In genomic region chr9:71676460-71676859, GRCh38 we compare ENCODE assay signal across 18 cellular contexts.
DNase-seq lines count a peak whose midpoint lies in the region; ATAC-seq, FAIRE-seq and TF ChIP-seq lines count a peak whose summit lies in the region.
"Had no signal": no experiment of that assay in that cellular context is flagged by ENCODE, and none has a peak within 500 bp of the region (broad histone marks: within the 10 kb centered on the region; RNA-seq: fewer than 3 reads in every experiment).

No MANE protein-coding gene starts in this region.

- H3K27me3 Mint-ChIP-seq in stimulated activated naive B cell treated with anti-CD40 and anti-IgM and Interleukin-4, amounts not matched to agents 10 μg/mL and 1 μg/mL and 100 μg/mL, for 72 hours: no peaks in the 10 kb centered on the region
- H3K27me3 Mint-ChIP-seq: brain; CD8-positive, alpha-beta memory T cell had no signal

- TF ChIP-seq CTCF in colonic mucosa (IDR thresholded peaks at IDR 0.05): no peak

- no peak overlapping the region for H3K27ac Mint-ChIP-seq in stimulated activated naive B cell treated with anti-CD40 and anti-IgM and Interleukin-4, amounts not matched to agents 10 μg/mL and 1 μg/mL and 100 μg/mL, for 72 hours
- H3K27ac Mint-ChIP-seq: activated T-helper 2 cell treated with anti-CD3 and anti-CD28 coated beads, Interferon-gamma antibody, Interleukin-2, Interleukin-4, amounts not matched to agents 10 μg/mL and 5 μg/mL and 100 μg/mL, durations not matched to agents 14 hours and 24 hours and 36 hours; CD8-positive, alpha-beta memory T cell; nephron progenitor cell had no signal

- no peaks in the 10 kb centered on the region for H3K36me3 ChIP-seq in colonic mucosa
- H3K36me3 ChIP-seq: tibial artery had no signal

- H3K4me3 Mint-ChIP-seq in stimulated activated naive B cell treated with anti-CD40 and anti-IgM and Interleukin-4, amounts not matched to agents 10 μg/mL and 1 μg/mL and 100 μg/mL, for 72 hours: no peak overlapping the region
- H3K4me3 Mint-ChIP-seq: brain; CD8-positive, alpha-beta memory T cell; nephron progenitor cell had no signal

- intact Hi-C loops in colonic mucosa (cut with DNase I): no loop called here

- ATAC-seq in HG02759 (IDR thresholded peaks at IDR 0.05; ENCODE audit: unreplicated experiment) (peak; percentile 40), SK-N-SH treated with all-trans-retinoic acid at 6 μM for 48 hours (no peak)
- ATAC-seq in stimulated activated naive B cell treated with anti-CD40 and anti-IgM and Interleukin-4, amounts not matched to agents 10 μg/mL and 1 μg/mL and 100 μg/mL, for 72 hours (replicated peaks): peak; percentile 57 to 66

- peaks cover 35 to 64% of the 10 kb centered on the region in 2 donors for H3K4me1 Mint-ChIP-seq in stimulated activated naive B cell treated with anti-CD40 and anti-IgM and Interleukin-4, amounts not matched to agents 10 μg/mL and 1 μg/mL and 100 μg/mL, for 72 hours

- peak overlapping the region; percentile 58 for H3K27ac ChIP-seq in colonic mucosa
- H3K27ac ChIP-seq: tibial artery had no signal

- H3K27me3 ChIP-seq in colonic mucosa: no peaks in the 10 kb centered on the region
- H3K27me3 ChIP-seq: tibial artery had no signal

- peaks cover 0 to 15% of the 10 kb centered on the region in 2 donors for H3K36me3 Mint-ChIP-seq in stimulated activated naive B cell treated with anti-CD40 and anti-IgM and Interleukin-4, amounts not matched to agents 10 μg/mL and 1 μg/mL and 100 μg/mL, for 72 hours

- H3K9me3 Mint-ChIP-seq in stimulated activated naive B cell treated with anti-CD40 and anti-IgM and Interleukin-4, amounts not matched to agents 10 μg/mL and 1 μg/mL and 100 μg/mL, for 72 hours: peaks cover 0 to 4% of the 10 kb centered on the region in 2 donors
- H3K9me3 Mint-ChIP-seq: activated T-helper 2 cell treated with anti-CD3 and anti-CD28 coated beads, Interferon-gamma antibody, Interleukin-2, Interleukin-4, amounts not matched to agents 10 μg/mL and 5 μg/mL and 100 μg/mL, durations not matched to agents 14 hours and 24 hours and 36 hours; CD8-positive, alpha-beta memory T cell had no signal

- H3K4me1 ChIP-seq in colonic mucosa: peaks cover 13% of the 10 kb centered on the region

- DNase-seq in GM19239 (ENCODE audit: insufficient read length, low spot score) (no peak), colonic mucosa (no peak), SKM-1 treated with dmso at 0.1 percent for 144 hours (lab: John Stamatoyannopoulos, UW; ENCODE audit: unreplicated experiment) (no peak), NCI-H446 treated with DMSO at 0.1 percent for 48 hours (lab: John Stamatoyannopoulos, UW) (no peak)
- no peak for DNase-seq in stimulated activated naive B cell treated with anti-CD40 and anti-IgM and Interleukin-4, amounts not matched to agents 10 μg/mL and 1 μg/mL and 100 μg/mL, for 72 hours
- DNase-seq: activated CD4-positive, alpha-beta T cell treated with anti-CD3 and anti-CD28 coated beads for 48 hours; CD8-positive, alpha-beta memory T cell; GOT3; left colon; NCI-H146; nephron progenitor cell; stimulated activated CD4-positive, alpha-beta T cell treated with anti-CD3 and anti-CD28 coated beads, Interleukin-2, amount 100 ng/mL, for 24 hours; stimulated activated naive CD4-positive, alpha-beta T cell; tibial artery had no signal

- H3K9ac ChIP-seq in colonic mucosa (ENCODE audit: low read depth in 2 of 2, low read length in 2 of 2): no peak overlapping the region

- H3K9me3 ChIP-seq in colonic mucosa: no peaks in the 10 kb centered on the region
- H3K9me3 ChIP-seq: tibial artery had no signal

- no peak overlapping the region for H3K4me3 ChIP-seq in colonic mucosa
- H3K4me3 ChIP-seq: tibial artery had no signal

- FAIRE-seq in GM19239 (lab: Jason Lieb, UNC): peak; percentile 18

TF ChIP-seq in SK-N-SH treated with all-trans-retinoic acid at 6 μM for 48 hours, 23 proteins besides CTCF, POLR2A, EP300 and RAD21:
- TF ChIP-seq TCF4 (CRISPR knock-in tag; IDR thresholded peaks at IDR 0.05; ENCODE audit: borderline replicate concordance): no peak
- no peak for TF ChIP-seq ZC3H10 (CRISPR knock-in tag; IDR thresholded peaks at IDR 0.05)
- no peak for TF ChIP-seq ZNF8 (CRISPR knock-in tag; IDR thresholded peaks at IDR 0.05)
- no peak for TF ChIP-seq CSRNP3 (CRISPR knock-in tag; IDR thresholded peaks at IDR 0.05)
- no peak for TF ChIP-seq CSDC2 (CRISPR knock-in tag; IDR thresholded peaks at IDR 0.05)
- TF ChIP-seq CREB5 (CRISPR knock-in tag; IDR thresholded peaks at IDR 0.05; ENCODE audit: low read depth): no peak
- no peak for TF ChIP-seq ESRRG (CRISPR knock-in tag; IDR thresholded peaks at IDR 0.05)
- no peak for TF ChIP-seq TSHZ2 (CRISPR knock-in tag; IDR thresholded peaks at IDR 0.05)
- TF ChIP-seq SNAI2 (CRISPR knock-in tag; IDR thresholded peaks at IDR 0.05): no peak
- no peak for TF ChIP-seq TOX (CRISPR knock-in tag; IDR thresholded peaks at IDR 0.05; ENCODE audit: borderline replicate concordance)
- no peak for TF ChIP-seq ISL1 (CRISPR knock-in tag; IDR thresholded peaks at IDR 0.05)
- no peak for TF ChIP-seq PPARA (CRISPR knock-in tag; IDR thresholded peaks at IDR 0.05; ENCODE audit: borderline replicate concordance)
TF ChIP-seq in SK-N-SH treated with all-trans-retinoic acid at 6 μM for 48 hours: peak in this region for 0.
